In genomic region chr7:85175217-85175616, GRCh38 we compare ENCODE assay signal across 20 cellular contexts. TPM values are rescaled to one million over a fixed set of nuclear protein-coding genes. Genes with fewer than 3 reads are reported as not detected.
A peak's percentile ranks its signal among the peaks of the same experiment; 100 is the strongest.
DNase-seq lines count a peak whose midpoint lies in the region; ATAC-seq and TF ChIP-seq lines count a peak whose summit lies in the region.
"Had no signal": no experiment of that assay in that cellular context is flagged by ENCODE, and none has a peak within 500 bp of the region (broad histone marks: within the 10 kb centered on the region; RNA-seq: fewer than 3 reads in every experiment).

No MANE protein-coding gene starts in this region.

- H3K27ac Mint-ChIP-seq in activated CD4-positive, alpha-beta T cell treated with anti-CD3 and anti-CD28 coated beads, Interleukin-2, amount 10 ng/mL, durations not matched to agents 24 days and 14 days = no peak overlapping the region
- H3K27ac Mint-ChIP-seq: CD4-positive, alpha-beta T cell had no signal

- H3K23ac ChIP-seq in IMR-90 (ENCODE audit: low read depth, low read length) = no peak overlapping the region

- no peak overlapping the region for H3K18ac ChIP-seq in IMR-90 (ENCODE audit: low read depth, low read length)

- peak; percentile 15 for DNase-seq in AG08395 (ENCODE audit: low spot score)
- DNase-seq in IMR-90 = peak; percentile 11
- peak; percentile 29 for DNase-seq in astrocyte of the spinal cord (ENCODE audit: low read depth, low spot score)
- peak; percentile 87 for DNase-seq in fibroblast of the aortic adventitia (ENCODE audit: low read depth)
- DNase-seq in activated CD4-positive, alpha-beta T cell treated with anti-CD3 and anti-CD28 coated beads, Interleukin-2, amount 10 ng/mL, durations not matched to agents 24 days and 14 days = no peak
- DNase-seq: 8988T; Caco-2; CD4-positive, alpha-beta T cell; GF-D8; NCI-H1436; NCI-H1930; NCI-H226; NCI-H524; NCI-H82; PC-9 had no signal

- peaks cover 7% of the 10 kb centered on the region for H3K9me3 ChIP-seq in IMR-90 (ENCODE audit: control insufficient read depth, insufficient read depth, low read length)

- H3K4ac ChIP-seq in IMR-90 (ENCODE audit: low read depth, low read length) = no peak overlapping the region

- H2BK15ac ChIP-seq in IMR-90 (ENCODE audit: low read depth, low read length) = no peak overlapping the region

- intact Hi-C loops in IMR-90 (cut with micrococcal nuclease) = no loop called here
- intact Hi-C loops in activated CD4-positive, alpha-beta T cell treated with anti-CD3 and anti-CD28 coated beads, Interleukin-2, amount 10 ng/mL, durations not matched to agents 24 days and 14 days (cut with micrococcal nuclease) = no loop called here

- TF ChIP-seq CTCF in IMR-90 (conservative IDR thresholded peaks at IDR 0.05; ENCODE audit: low read depth, low read length) (no peak), astrocyte of the spinal cord (IDR thresholded peaks at IDR 0.05; ENCODE audit: low read depth, low read length) (no peak), fibroblast of the aortic adventitia (IDR thresholded peaks at IDR 0.05; ENCODE audit: insufficient read depth, low read length) (no peak)

- dilution Hi-C loops in IMR-90 (cut with HindIII; ENCODE audit: low sequenced_read_pairs, unreplicated experiment) = no loop called here

- TF ChIP-seq POLR2A in IMR-90 (IDR thresholded peaks at IDR 0.05; ENCODE audit: low read depth, low read length) = no peak

- CTCF ChIA-PET in IMR-90 (lab: Yijun Ruan, JAX) = no interaction called here

- H3K9me1 ChIP-seq in IMR-90 (ENCODE audit: insufficient read depth, low read length) = no peaks in the 10 kb centered on the region

- no peaks in the 10 kb centered on the region for H3K27me3 ChIP-seq in IMR-90 (ENCODE audit: control insufficient read depth, insufficient read depth, low read length)

- H3K4me2 ChIP-seq in IMR-90 (ENCODE audit: low read depth, low read length) = no peak overlapping the region
- H3K4me2 ChIP-seq: KMS-11, PC-9 had no signal

- no peak overlapping the region for H3K56ac ChIP-seq in IMR-90 (ENCODE audit: extremely low read depth, insufficient read depth, low read length)

- TF ChIP-seq RAD21 in IMR-90 (IDR thresholded peaks at IDR 0.05; ENCODE audit: low read length) = no peak

- H2BK5ac ChIP-seq in IMR-90 (ENCODE audit: low read depth, low read length, poor library complexity, severe bottlenecking) = no peak overlapping the region

- peaks cover 8% of the 10 kb centered on the region for H3K9me3 Mint-ChIP-seq in activated CD4-positive, alpha-beta T cell treated with anti-CD3 and anti-CD28 coated beads, Interleukin-2, amount 10 ng/mL, durations not matched to agents 24 days and 14 days

- no peak overlapping the region for H2AFZ ChIP-seq in IMR-90 (replicated peaks; ENCODE audit: low read length, poor library complexity)
- H2AFZ ChIP-seq: PC-9 had no signal

- H3K36me3 ChIP-seq in IMR-90 (ENCODE audit: control insufficient read depth, insufficient read depth, low read length) = no peaks in the 10 kb centered on the region

- BruUV-seq in IMR-90 (replicated peaks; lab: Mats Ljungman, UMichigan) = no TSS peak

- H3K4me1 ChIP-seq in IMR-90 (ENCODE audit: control insufficient read depth, insufficient read depth, low read length) = peaks cover 2% of the 10 kb centered on the region; the same call in 1 of the 2 replicates
- H3K4me1 ChIP-seq: Caco-2 had no signal

- H2BK120ac ChIP-seq in IMR-90 (ENCODE audit: low read depth, low read length) = no peak overlapping the region

- POLR2A ChIA-PET in IMR-90 (lab: Charles Lee; ENCODE audit: unreplicated experiment) = no interaction called here

- no peak overlapping the region for H2AK5ac ChIP-seq in IMR-90 (ENCODE audit: low read depth, low read length)

- H3K9ac ChIP-seq in IMR-90 (ENCODE audit: low read depth, low read length) = no peak overlapping the region
- H3K9ac ChIP-seq: KMS-11 had no signal

- H2AK9ac ChIP-seq in IMR-90 (replicated peaks; ENCODE audit: low read depth, low read length, poor library complexity) = no peak overlapping the region

- H4K8ac ChIP-seq in IMR-90 (ENCODE audit: low read depth in 2 of 2, low read length in 2 of 2) = no peak overlapping the region

- no peak overlapping the region for H4K5ac ChIP-seq in IMR-90 (ENCODE audit: low read depth, low read length)

- no peak for ATAC-seq in IMR-90 (ENCODE audit: low read depth)
- no peak for ATAC-seq in HG03520 (IDR thresholded peaks at IDR 0.05; ENCODE audit: unreplicated experiment)
- ATAC-seq in HG03378 (IDR thresholded peaks at IDR 0.05; ENCODE audit: unreplicated experiment) = no peak
- no peak for ATAC-seq in GM21423 (IDR thresholded peaks at IDR 0.05; ENCODE audit: unreplicated experiment)

- H3K14ac ChIP-seq in IMR-90 (replicated peaks; ENCODE audit: low read depth, low read length) = no peak overlapping the region

- no peaks in the 10 kb centered on the region for H3K79me1 ChIP-seq in IMR-90 (ENCODE audit: low read depth in 1 of 2, low read length in 2 of 2)

- H2BK20ac ChIP-seq in IMR-90 (ENCODE audit: low read depth, low read length) = no peak overlapping the region

- WGBS in IMR-90 (ENCODE audit: extremely low coverage in 2 of 2, insufficient read length in 1 of 2), 2 experiments = no CpG with 5 or more reads among the region's 3 CpGs

- no peak overlapping the region for H3K27ac ChIP-seq in IMR-90 (ENCODE audit: insufficient read depth, low read length)
- H3K27ac ChIP-seq: KMS-11, PC-9 had no signal

- no peaks in the 10 kb centered on the region for H3K4me1 Mint-ChIP-seq in activated CD4-positive, alpha-beta T cell treated with anti-CD3 and anti-CD28 coated beads, Interleukin-2, amount 10 ng/mL, durations not matched to agents 24 days and 14 days

- H3K27me3 Mint-ChIP-seq in activated CD4-positive, alpha-beta T cell treated with anti-CD3 and anti-CD28 coated beads, Interleukin-2, amount 10 ng/mL, durations not matched to agents 24 days and 14 days = no peaks in the 10 kb centered on the region
- H3K27me3 Mint-ChIP-seq: CD4-positive, alpha-beta T cell had no signal

- H3K4me3 ChIP-seq in IMR-90 (ENCODE audit: insufficient read depth, low read depth, low read length) (no peak overlapping the region), astrocyte of the spinal cord (ENCODE audit: low read depth, low read length) (no peak overlapping the region), fibroblast of the aortic adventitia (ENCODE audit: low read depth, low read length) (no peak overlapping the region)
- H3K4me3 ChIP-seq: PC-9 had no signal

- H4K91ac ChIP-seq in IMR-90 (ENCODE audit: insufficient read depth, low read depth, low read length) = no peak overlapping the region

- H4K20me1 ChIP-seq in IMR-90 (ENCODE audit: insufficient read depth, low read length) = no peaks in the 10 kb centered on the region

- no peak overlapping the region for H3K4me3 Mint-ChIP-seq in activated CD4-positive, alpha-beta T cell treated with anti-CD3 and anti-CD28 coated beads, Interleukin-2, amount 10 ng/mL, durations not matched to agents 24 days and 14 days
- H3K4me3 Mint-ChIP-seq: CD4-positive, alpha-beta T cell had no signal

- peaks cover 1% of the 10 kb centered on the region for H3K36me3 Mint-ChIP-seq in activated CD4-positive, alpha-beta T cell treated with anti-CD3 and anti-CD28 coated beads, Interleukin-2, amount 10 ng/mL, durations not matched to agents 24 days and 14 days (ENCODE audit: low read depth)

- in situ Hi-C loops in IMR-90 (cut with MboI; ENCODE audit: low sequenced_read_pairs) = no loop called here
- in situ Hi-C loops in astrocyte of the spinal cord (cut with HindIII; ENCODE audit: low sequenced_read_pairs) = no loop called here

TF ChIP-seq in IMR-90, 13 proteins besides CTCF, POLR2A, EP300 and RAD21:
- TF ChIP-seq FOS (IDR thresholded peaks at IDR 0.05; ENCODE audit: low read depth, low read length) = no peak
- TF ChIP-seq NFE2L2 (IDR thresholded peaks at IDR 0.05; ENCODE audit: low read depth, low read length) = no peak
- TF ChIP-seq ELK1 (IDR thresholded peaks at IDR 0.05; ENCODE audit: borderline replicate concordance, low read depth, low read length) = no peak
- TF ChIP-seq RCOR1 (IDR thresholded peaks at IDR 0.05; ENCODE audit: insufficient replicate concordance, low read length) = no peak
- no peak for TF ChIP-seq MXI1 (IDR thresholded peaks at IDR 0.05; ENCODE audit: borderline replicate concordance, low read depth, low read length)
- no peak for TF ChIP-seq SMC3 (IDR thresholded peaks at IDR 0.05; ENCODE audit: low read depth, low read length)
- TF ChIP-seq BHLHE40 (IDR thresholded peaks at IDR 0.05; ENCODE audit: low read depth, low read length) = no peak
- no peak for TF ChIP-seq RFX5 (IDR thresholded peaks at IDR 0.05; ENCODE audit: low read depth, low read length)
- TF ChIP-seq MAZ (IDR thresholded peaks at IDR 0.05; ENCODE audit: borderline replicate concordance, low read depth, low read length) = no peak
- no peak for TF ChIP-seq USF2 (IDR thresholded peaks at IDR 0.05; ENCODE audit: low read depth, low read length)

RNA-seq across cellular contexts. Expression of gene SEMA3D, which starts 11.6 kb away (rescaled TPM):
- total RNA-seq in IMR-90 (2012; rRNA removed) = 10.8 and 13.6 TPM in 2 replicates
- polyA plus RNA-seq in IMR-90 (2012; rRNA removed) = 2.7 and 2.9 TPM in 2 replicates
- polyA plus RNA-seq in IMR-90 (2012; cell fraction: cytosol; rRNA removed) = 0.70 and 0.74 TPM in 2 replicates
- 0.54 and 4.1 TPM in 2 replicates for polyA plus RNA-seq in IMR-90 (2012; cell fraction: nucleus; rRNA removed; ENCODE audit: low replicate concordance)
- 27.1 and 51.2 TPM in 2 replicates for total RNA-seq in fibroblast of the aortic adventitia (ENCODE audit: low replicate concordance)
- 0.47 and 0.64 TPM in 2 replicates for total RNA-seq in activated CD4-positive, alpha-beta T cell treated with anti-CD3 and anti-CD28 coated beads, Interleukin-2, amount 10 ng/mL, durations not matched to agents 24 days and 14 days
- total RNA-seq: CD4-positive, alpha-beta T cell; HT-29 had no signal
